9 cellular contexts compared by ENCODE assay signal in genomic region chr2:54657664-54658083, GRCh38.
DNase-seq lines count a peak whose midpoint lies in the region; ATAC-seq and TF ChIP-seq lines count a peak whose summit lies in the region.
"Had no signal": no experiment of that assay in that cellular context is flagged by ENCODE, and none has a peak within 500 bp of the region (broad histone marks: within the 10 kb centered on the region; RNA-seq: fewer than 3 reads in every experiment).

No MANE protein-coding gene starts in this region.

- no peak overlapping the region for H3K23ac ChIP-seq in neuronal stem cell (ENCODE audit: low read depth, low read length, poor library complexity)

- H3K4me2 ChIP-seq in KMS-11 = no peak overlapping the region
- no peak overlapping the region for H3K4me2 ChIP-seq in neuronal stem cell (ENCODE audit: insufficient read depth, low read length, poor library complexity, severe bottlenecking)

- H4K91ac ChIP-seq in neuronal stem cell (ENCODE audit: low read depth, low read length, poor library complexity) = no peak overlapping the region

- no peak overlapping the region for H3K4me3 ChIP-seq in KMS-11 (IDR thresholded peaks at IDR 0.05; ENCODE audit: insufficient read depth, low read depth, low read length)
- H3K4me3 ChIP-seq in neuronal stem cell (ENCODE audit: low read length in 2 of 2) = no peak overlapping the region

- H3K36me3 ChIP-seq in KMS-11 (ENCODE audit: insufficient read depth) (peaks cover 21% of the 10 kb centered on the region; the same call in 1 of the 2 replicates), neuronal stem cell (replicated peaks in 1 of 2; ENCODE audit: control insufficient read depth in 2 of 2, insufficient read depth in 2 of 2, low read length in 2 of 2) (peaks cover 42 to 99% of the 10 kb centered on the region in 2 donors)

- H3K18ac ChIP-seq in neuronal stem cell (ENCODE audit: low read length) = no peak overlapping the region

- no peak for TF ChIP-seq POLR2A in erythroblast (IDR thresholded peaks at IDR 0.05; ENCODE audit: low read length)

- H3K9me3 ChIP-seq in neuronal stem cell (replicated peaks in 1 of 2; ENCODE audit: control insufficient read depth in 2 of 2, insufficient read depth in 1 of 2, low read depth in 1 of 2, low read length in 2 of 2) = no peaks in the 10 kb centered on the region

- no peak overlapping the region for H4K8ac ChIP-seq in neuronal stem cell (ENCODE audit: low read depth, low read length)

- H2AFZ ChIP-seq in KMS-11 (ENCODE audit: low read depth) (no peak overlapping the region), neuronal stem cell (ENCODE audit: low read length) (no peak overlapping the region)

- no peak overlapping the region for H3K4ac ChIP-seq in neuronal stem cell (ENCODE audit: low read length)

- no CpG with 5 or more reads among the region's 12 CpGs for WGBS in neuronal stem cell (ENCODE audit: extremely low coverage in 2 of 2, insufficient read length in 2 of 2, insufficient replicate concordance in 1 of 2), 2 donors

- no peak overlapping the region for H2BK120ac ChIP-seq in neuronal stem cell (ENCODE audit: low read depth, low read length)

- H3K27ac ChIP-seq in KMS-11 = no peak overlapping the region
- no peak overlapping the region for H3K27ac ChIP-seq in neuronal stem cell (replicated peaks; ENCODE audit: low read length)
- H3K27ac ChIP-seq: epithelial cell of prostate had no signal

- H2BK12ac ChIP-seq in neuronal stem cell (ENCODE audit: low read length) = no peak overlapping the region

- ATAC-seq in HG03442 (IDR thresholded peaks at IDR 0.05; ENCODE audit: unreplicated experiment) (no peak), HG02973 (IDR thresholded peaks at IDR 0.05; ENCODE audit: unreplicated experiment) (no peak)

- TF ChIP-seq CTCF in KMS-11 (conservative IDR thresholded peaks at IDR 0.05; ENCODE audit: low read depth, low read length) = peak; percentile 73

- H2BK5ac ChIP-seq in neuronal stem cell (ENCODE audit: low read length) = no peak overlapping the region

- H3K79me2 ChIP-seq in KMS-11 (ENCODE audit: insufficient read depth, low read depth) = no peaks in the 10 kb centered on the region

- peak; percentile 74 for DNase-seq in activated effector memory CD4-positive, alpha-beta T cell treated with anti-CD3 and anti-CD28 coated beads, Interleukin-2, amount 50 U/mL, for 16 hours
- no peak for DNase-seq in activated effector memory CD4-positive, alpha-beta T cell treated with Interleukin-2 at 50 U/mL for 16 hours
- peak; percentile 51 for DNase-seq in activated CD4-positive, CD25-positive, alpha-beta regulatory T cell treated with anti-CD3 and anti-CD28 coated beads, Interleukin-2, amount 50 U/mL, for 72 hours
- DNase-seq in erythroblast (lab: John Stamatoyannopoulos, UW) (peak; percentile 45 to 72), neuronal stem cell (ENCODE audit: low spot score) (peak; percentile 18)

- no peaks in the 10 kb centered on the region for H3K27me3 ChIP-seq in KMS-11 (ENCODE audit: insufficient read depth, low read depth)
- no peaks in the 10 kb centered on the region for H3K27me3 ChIP-seq in neuronal stem cell (ENCODE audit: control insufficient read depth in 3 of 3, insufficient read depth in 3 of 3, low read depth in 1 of 3, low read length in 3 of 3)

- no peaks in the 10 kb centered on the region for H3K79me1 ChIP-seq in neuronal stem cell (ENCODE audit: low read depth, low read length)

- H3K9ac ChIP-seq in KMS-11 (no peak overlapping the region), neuronal stem cell (ENCODE audit: low read depth, low read length, poor library complexity) (no peak overlapping the region)

- H3K4me1 ChIP-seq in KMS-11 (ENCODE audit: low read depth, poor library complexity, severe bottlenecking) (peaks cover 13% of the 10 kb centered on the region), neuronal stem cell (ENCODE audit: control insufficient read depth in 2 of 2, insufficient read depth in 1 of 2, low read depth in 1 of 2, low read length in 2 of 2) (no peaks in the 10 kb centered on the region)

- H2BK15ac ChIP-seq in neuronal stem cell (ENCODE audit: low read length) = no peak overlapping the region

- no peak overlapping the region for H2AK5ac ChIP-seq in neuronal stem cell (ENCODE audit: low read depth, low read length)

- no peaks in the 10 kb centered on the region for H4K20me1 ChIP-seq in KMS-11 (ENCODE audit: insufficient read depth)

- no peak overlapping the region for H3K14ac ChIP-seq in neuronal stem cell (ENCODE audit: low read length)
